Comparison of ENCODE assay signal across 1 cellular context in genomic region chr13:106151056-106151699, GRCh38.
TF ChIP-seq lines count a peak whose summit lies in the region.

No MANE protein-coding gene starts in this region.

TF ChIP-seq in HCT116, 20 proteins besides CTCF, POLR2A, EP300 and RAD21 (continued from another document):
- TF ChIP-seq ZBTB33 (IDR thresholded peaks at IDR 0.05; ENCODE audit: extremely low read depth, insufficient replicate concordance, low read length), result no peak
